9 cellular contexts compared by ENCODE assay signal in genomic region chr1:84603941-84604830, GRCh38. TPM values are rescaled to one million over a fixed set of nuclear protein-coding genes. Genes with fewer than 3 reads are reported as not detected.
DNase-seq lines count a peak whose midpoint lies in the region; ATAC-seq, FAIRE-seq and TF ChIP-seq lines count a peak whose summit lies in the region.
"Had no signal": no experiment of that assay in that cellular context is flagged by ENCODE, and none has a peak within 500 bp of the region (broad histone marks: within the 10 kb centered on the region; RNA-seq: fewer than 3 reads in every experiment).

No MANE protein-coding gene starts in this region.

- H3K4me3 ChIP-seq in OCI-LY3 (ENCODE audit: low read length), result no peak overlapping the region
- peak overlapping the region; percentile 33 to 51 (median 43) for H3K4me3 ChIP-seq in esophagus muscularis mucosa
- H3K4me3 ChIP-seq in pancreas, result peak overlapping the region in 2 of 4 donors; percentile 6 to 8
- H3K4me3 ChIP-seq: GM12878 had no signal

- H4K20me1 ChIP-seq in OCI-LY3 (ENCODE audit: insufficient read depth, low read length), result no peaks in the 10 kb centered on the region

- H3K79me2 ChIP-seq in OCI-LY3 (ENCODE audit: low read length), result no peaks in the 10 kb centered on the region

- intact Hi-C loops in esophagus muscularis mucosa (cut with DNase I), result loop anchor here (1.0 to 10.0 kb wide), 4 partner anchors 31 to 299 kb away; partner anchors contain the start of genes GNG5, SAMD13 and SPATA1
- intact Hi-C loops in pancreas (cut with DNase I), result no loop called here

- H3K9me3 ChIP-seq in OCI-LY3 (ENCODE audit: insufficient read depth, low read length) (no peaks in the 10 kb centered on the region), esophagus muscularis mucosa (peaks cover 0 to 7% (median 0%) of the 10 kb centered on the region in 4 donors), pancreas (no peaks in the 10 kb centered on the region)

- no peak for TF ChIP-seq EP300 in esophagus muscularis mucosa (IDR thresholded peaks at IDR 0.05)

- 44% methylated on average over 15 of the region's 15 CpGs for WGBS in esophagus muscularis mucosa
- WGBS in pancreas, 2 donors, result 61 to 65% methylated on average over 15 of the region's 15 CpGs

- H3K36me3 ChIP-seq in OCI-LY3 (replicated peaks; ENCODE audit: low read depth, low read length) (no peaks in the 10 kb centered on the region), esophagus muscularis mucosa (no peaks in the 10 kb centered on the region), pancreas (no peaks in the 10 kb centered on the region)

- peaks cover 21% of the 10 kb centered on the region for H3K4me1 ChIP-seq in OCI-LY3 (ENCODE audit: low read length)
- peaks cover 14 to 28% (median 22%) of the 10 kb centered on the region in 4 donors for H3K4me1 ChIP-seq in esophagus muscularis mucosa
- no peaks in the 10 kb centered on the region for H3K4me1 ChIP-seq in pancreas

- peak; percentile 46 for DNase-seq in DMS53 treated with DMSO at 0.1 percent for 48 hours (lab: John Stamatoyannopoulos, UW; ENCODE audit: unreplicated experiment)
- peak; percentile 88 for DNase-seq in esophagus muscularis mucosa (ENCODE audit: extremely low spot score)
- no peak for DNase-seq in pancreas
- no peak for DNase-seq in midbrain (lab: John Stamatoyannopoulos, UW)
- DNase-seq in stimulated activated naive CD4-positive, alpha-beta T cell treated with Interleukin-2 at 50 U/mL for 16 hours (lab: John Stamatoyannopoulos, UW), result no peak

- no peak for FAIRE-seq in pancreas (lab: Jason Lieb, UNC)
- FAIRE-seq: GM12878 had no signal

- no peak for TF ChIP-seq POLR2A in esophagus muscularis mucosa (IDR thresholded peaks at IDR 0.05; ENCODE audit: low read depth)

- H2AFZ ChIP-seq in OCI-LY3 (ENCODE audit: low read depth, low read length), result no peak overlapping the region

- ATAC-seq in pancreas (peak; percentile 47 to 70 (median 64)), HG02678 (IDR thresholded peaks at IDR 0.05; ENCODE audit: unreplicated experiment) (no peak), HG02981 (IDR thresholded peaks at IDR 0.05; ENCODE audit: unreplicated experiment) (no peak)
- ATAC-seq: GM12878 had no signal

- H3K4me2 ChIP-seq in OCI-LY3 (ENCODE audit: low read length), result no peak overlapping the region

- H3K27ac ChIP-seq in OCI-LY3 (ENCODE audit: low read length) (no peak overlapping the region), esophagus muscularis mucosa (replicated peaks in 1 of 4) (peak overlapping the region; percentile 43 to 68 (median 60)), pancreas (peak overlapping the region in 1 of 4 donors; percentile 49)

- TF ChIP-seq CTCF in OCI-LY3 (IDR thresholded peaks at IDR 0.05; ENCODE audit: low read depth, low read length), result peak; percentile 26; the same call in 1 of the 2 replicates
- peak; percentile 71 to 77 (median 74) for TF ChIP-seq CTCF in esophagus muscularis mucosa (IDR thresholded peaks at IDR 0.05)
- no peak for TF ChIP-seq CTCF in pancreas (IDR thresholded peaks at IDR 0.05)

- H3K9ac ChIP-seq in OCI-LY3 (ENCODE audit: low read length), result no peak overlapping the region

- H3K27me3 ChIP-seq in OCI-LY3 (ENCODE audit: low read depth, low read length) (no peaks in the 10 kb centered on the region), esophagus muscularis mucosa (no peaks in the 10 kb centered on the region), pancreas (no peaks in the 10 kb centered on the region)

RNA-seq across cellular contexts. Expression of gene CTBS, which starts 29.9 kb away (rescaled TPM):
- total RNA-seq in esophagus muscularis mucosa (1 to 10 TPM; 7.1 to 8.9 (median 8.5) TPM), pancreas (10 to 100 TPM in 5 of 6 donors, 1 to 10 TPM in 1; 8.0 to 15.1 (median 12.8) TPM)
- polyA plus RNA-seq in pancreas, result 10 to 100 TPM in 1 of 2 donors, 1 to 10 TPM in 1; 3.9 to 14.6 TPM

Comparison
In these comparisons a context has a peak if more than half of its experiments do, and no peak if none do; other contexts are left out.
1. DNase-seq: peak in DMS53 treated with DMSO at 0.1 percent for 48 hours (single experiment) and esophagus muscularis mucosa (single experiment); none in pancreas (0 of 6), midbrain (single experiment) and stimulated activated naive CD4-positive, alpha-beta T cell treated with Interleukin-2 at 50 U/mL for 16 hours (single experiment).
2. CTCF ChIP-seq: peak in OCI-LY3 (single experiment) and esophagus muscularis mucosa (3 of 3); none in pancreas (0 of 4).
3. ATAC-seq: peak in pancreas (4 of 4); none in HG02678 (single experiment) and HG02981 (single experiment).